In the genomic region with DNA sequence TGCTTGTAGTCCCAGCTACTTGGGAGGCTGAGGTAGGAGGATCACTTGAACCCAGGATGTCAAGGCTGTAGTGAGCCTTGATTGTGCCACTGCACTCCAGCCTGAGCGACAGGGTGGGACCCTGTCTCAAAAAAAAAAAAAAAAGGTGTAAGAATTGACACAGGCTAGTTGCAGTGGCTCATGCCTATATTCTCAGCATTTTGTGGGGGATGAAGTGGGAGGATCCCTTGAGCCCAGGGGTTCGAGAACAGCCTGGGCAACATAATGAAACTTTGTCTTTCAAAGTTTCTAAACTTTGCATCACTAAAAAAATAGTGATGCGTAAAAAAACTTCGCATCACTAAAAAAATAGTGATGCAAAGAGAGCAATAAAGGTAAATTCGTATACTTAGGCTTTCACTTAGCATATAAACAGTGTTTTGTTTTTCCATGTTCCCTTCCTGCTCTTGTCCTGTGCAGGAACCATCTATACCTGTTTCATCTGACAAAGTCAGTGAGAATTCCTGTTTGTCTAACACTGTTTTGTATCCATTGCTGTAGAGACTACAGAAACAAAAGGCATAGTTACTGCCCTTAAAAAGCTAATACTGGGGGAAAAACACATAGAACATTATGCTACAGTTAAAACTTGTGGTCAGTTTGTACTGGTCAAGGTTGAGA, we compare ENCODE assay signal across 16 cellular contexts. TPM values are rescaled to one million over a fixed set of nuclear protein-coding genes. Genes with fewer than 3 reads are reported as not detected.
DNase-seq lines count a peak whose midpoint lies in the region; ATAC-seq, FAIRE-seq and TF ChIP-seq lines count a peak whose summit lies in the region.
"Had no signal": no experiment of that assay in that cellular context is flagged by ENCODE, and none has a peak within 500 bp of the region (broad histone marks: within the 10 kb centered on the region; RNA-seq: fewer than 3 reads in every experiment).

No MANE protein-coding gene starts in this region.

- no peak overlapping the region; the same call in 1 of the 2 replicates for H2AK5ac ChIP-seq in H1 (ENCODE audit: low read depth, low read length)

- no peak overlapping the region for H2BK20ac ChIP-seq in H1 (ENCODE audit: low read length)

- POLR2A ChIA-PET in T-cell (lab: Charles Lee) (no interaction called here), H1 (lab: Charles Lee; ENCODE audit: partially characterized antibody) (interaction anchor here (0.9 to 8.1 kb wide), 3 partner anchors 9 to 48 kb away, joined by 3 to 43 read pairs (median 3); partner anchors contain the start of gene CTCF)

- H3K9me2 ChIP-seq in GM23338 (ENCODE audit: insufficient read depth): no peaks in the 10 kb centered on the region

- no peak for TF ChIP-seq EP300 in H1 (IDR thresholded peaks at IDR 0.05; ENCODE audit: borderline replicate concordance in 1 of 2, low read depth in 2 of 2, low read length in 2 of 2)

- no peak for TF ChIP-seq RAD21 in H1 (IDR thresholded peaks at IDR 0.05 in 1 of 2, conservative IDR thresholded peaks at IDR 0.05 in 1 of 2; ENCODE audit: low read depth in 2 of 2, low read length in 2 of 2)

- H4K8ac ChIP-seq in H1 (ENCODE audit: extremely low read depth, insufficient read depth, low read length): no peak overlapping the region

- no peak overlapping the region for H3K23ac ChIP-seq in H1 (ENCODE audit: insufficient read length)

- H3K27ac Mint-ChIP-seq in GM23338: peak overlapping the region; percentile 84
- peak overlapping the region; percentile 41 to 50 for H3K27ac Mint-ChIP-seq in T-cell
- peak overlapping the region; percentile 97 for H3K27ac Mint-ChIP-seq in nephron progenitor cell
- H3K27ac Mint-ChIP-seq: activated naive CD4-positive, alpha-beta T cell treated with anti-CD3 and anti-CD28 coated beads, Interleukin-2, amount 10 ng/mL, durations not matched to agents 7 days and 5 days had no signal

- no peak for TF ChIP-seq CTCF in GM23338 (conservative IDR thresholded peaks at IDR 0.05; ENCODE audit: low read depth in 2 of 2)
- no peak for TF ChIP-seq CTCF in H1 (IDR thresholded peaks at IDR 0.05; ENCODE audit: control extremely low read depth in 1 of 3, insufficient read depth in 1 of 3, low read depth in 1 of 3, low read length in 3 of 3)
- no peak for TF ChIP-seq CTCF in nephron progenitor cell (IDR thresholded peaks at IDR 0.05)
- no peak for TF ChIP-seq CTCF in heart right ventricle (IDR thresholded peaks at IDR 0.05)

- peaks cover 5% of the 10 kb centered on the region for H3K27me3 Mint-ChIP-seq in GM23338 (ENCODE audit: insufficient read depth, low read depth, poor library complexity)
- H3K27me3 Mint-ChIP-seq in T-cell: no peaks in the 10 kb centered on the region
- no peaks in the 10 kb centered on the region for H3K27me3 Mint-ChIP-seq in nephron progenitor cell (ENCODE audit: low read depth, poor library complexity)
- H3K27me3 Mint-ChIP-seq: activated naive CD4-positive, alpha-beta T cell treated with anti-CD3 and anti-CD28 coated beads, Interleukin-2, amount 10 ng/mL, durations not matched to agents 7 days and 5 days had no signal

- H3K9ac ChIP-seq in H1 (replicated peaks in 1 of 4; ENCODE audit: extremely low read depth in 1 of 4, low read depth in 3 of 4, low read length in 3 of 4): no peak overlapping the region
- H3K9ac ChIP-seq: BLaER1 treated with 17β-estradiol and CSF1 and Interleukin-3, amounts not matched to agents 10 nM and 100 nM had no signal

- no peaks in the 10 kb centered on the region for H3K27me3 ChIP-seq in GM23338 (ENCODE audit: insufficient read depth)
- H3K27me3 ChIP-seq in H1 (replicated peaks in 1 of 4; ENCODE audit: control insufficient read depth in 3 of 4, extremely low read depth in 1 of 4, insufficient read depth in 3 of 4, low read length in 3 of 4): no peaks in the 10 kb centered on the region
- H3K27me3 ChIP-seq in heart right ventricle: no peaks in the 10 kb centered on the region
- H3K27me3 ChIP-seq: BLaER1 treated with 17β-estradiol and CSF1 and Interleukin-3, amounts not matched to agents 10 nM and 100 nM; sigmoid colon; transverse colon had no signal

- no peak overlapping the region for H3K56ac ChIP-seq in H1 (replicated peaks; ENCODE audit: insufficient read length, low read depth, low read length)

- peaks cover 51% of the 10 kb centered on the region for H3K4me1 Mint-ChIP-seq in GM23338
- peaks cover 44 to 48% (median 45%) of the 10 kb centered on the region in 3 donors for H3K4me1 Mint-ChIP-seq in T-cell
- H3K4me1 Mint-ChIP-seq in nephron progenitor cell: peaks cover 33% of the 10 kb centered on the region

- no peaks in the 10 kb centered on the region for H3K23me2 ChIP-seq in H1 (ENCODE audit: low read depth, low read length)

- WGBS in H1 (ENCODE audit: extremely low coverage in 1 of 2, insufficient coverage in 1 of 2, insufficient read length in 1 of 2, insufficient replicate concordance in 2 of 2, low coverage in 1 of 2, low lambda C conversion rate in 2 of 2, missing lambda C conversion rate in 1 of 2), 2 experiments: 35% methylated on average over 5 of the region's 5 CpGs; no CpG with 5 or more reads in 1 of the 2 experiments
- 84 to 92% methylated on average over 5 of the region's 5 CpGs for WGBS in heart right ventricle, 2 donors

- FAIRE-seq in H1 (lab: Jason Lieb, UNC): peak; percentile 52

- no peak overlapping the region for H3K14ac ChIP-seq in H1 (ENCODE audit: insufficient read length)

- ATAC-seq in GM23338: peak; percentile 59
- ATAC-seq in T-cell (replicated peaks in 1 of 4): no peak
- ATAC-seq in GM19467 (IDR thresholded peaks at IDR 0.05; ENCODE audit: unreplicated experiment): no peak
- ATAC-seq in heart right ventricle: no peak

- intact Hi-C loops in heart right ventricle (cut with DNase I): no loop called here

- H3K4me2 ChIP-seq in GM23338: peak overlapping the region; percentile 70
- peak overlapping the region; percentile 58 to 65 for H3K4me2 ChIP-seq in H1 (ENCODE audit: insufficient read depth in 1 of 2, low read depth in 2 of 2, low read length in 2 of 2)
- H3K4me2 ChIP-seq: BLaER1 treated with 17β-estradiol and CSF1 and Interleukin-3, amounts not matched to agents 10 nM and 100 nM had no signal

- CTCF ChIA-PET in T-cell (lab: Charles Lee) (interaction anchor here in 1 of 2 donors (0.6 to 1.0 kb wide), 3 partner anchors 10 to 213 kb away, joined by 3 read pairs; no protein-coding TSS in a partner anchor), H1 (lab: Charles Lee; ENCODE audit: partially characterized antibody) (interaction anchor here (0.6 to 3.5 kb wide), 6 partner anchors 19 to 491 kb away, joined by 3 to 20 read pairs (median 4); no protein-coding TSS in a partner anchor)

- peak overlapping the region; percentile 67; the same call in 1 of the 2 replicates for H2BK5ac ChIP-seq in H1 (ENCODE audit: low read depth, low read length)

- H3K36me3 Mint-ChIP-seq in GM23338 (ENCODE audit: low read depth) (peaks cover 16% of the 10 kb centered on the region; the same call in 2 of the 3 replicates), T-cell (peaks cover 11% of the 10 kb centered on the region), nephron progenitor cell (ENCODE audit: low read depth) (peaks cover 17% of the 10 kb centered on the region)

- H3K4me1 ChIP-seq in GM23338 (ENCODE audit: insufficient read depth) (peaks cover 67% of the 10 kb centered on the region), H1 (replicated peaks in 1 of 4; ENCODE audit: control insufficient read depth in 3 of 4, insufficient read depth in 4 of 4, low read length in 3 of 4) (peaks cover 0 to 30% (median 12%) of the 10 kb centered on the region in 4 experiments; a peak in 6 of 7 replicates), heart right ventricle (peaks cover 0 to 24% (median 10%) of the 10 kb centered on the region in 9 donors)
- H3K4me1 ChIP-seq: BLaER1 treated with 17β-estradiol and CSF1 and Interleukin-3, amounts not matched to agents 10 nM and 100 nM; transverse colon had no signal

- peak overlapping the region; percentile 63 for H4K5ac ChIP-seq in H1 (ENCODE audit: insufficient read length, low read depth, low read length)

- H3K4me3 Mint-ChIP-seq in GM23338 (peak overlapping the region; percentile 59), T-cell (no peak overlapping the region), nephron progenitor cell (no peak overlapping the region)
- H3K4me3 Mint-ChIP-seq: activated naive CD4-positive, alpha-beta T cell treated with anti-CD3 and anti-CD28 coated beads, Interleukin-2, amount 10 ng/mL, durations not matched to agents 7 days and 5 days had no signal

- no peak overlapping the region for H3K4ac ChIP-seq in H1 (replicated peaks; ENCODE audit: insufficient read length, low read depth, low read length)

- no peak for TF ChIP-seq POLR2A in H1 (IDR thresholded peaks at IDR 0.05; ENCODE audit: control extremely low read depth in 1 of 2, low read depth in 2 of 2, low read length in 2 of 2)

- no peak overlapping the region for H2BK15ac ChIP-seq in H1 (ENCODE audit: low read length)

- H3K9me3 Mint-ChIP-seq in GM23338: no peaks in the 10 kb centered on the region
- H3K9me3 Mint-ChIP-seq in T-cell: no peaks in the 10 kb centered on the region
- H3K9me3 Mint-ChIP-seq in nephron progenitor cell: no peaks in the 10 kb centered on the region
- H3K9me3 Mint-ChIP-seq: activated naive CD4-positive, alpha-beta T cell treated with anti-CD3 and anti-CD28 coated beads, Interleukin-2, amount 10 ng/mL, durations not matched to agents 7 days and 5 days had no signal

- H3K79me2 ChIP-seq in GM23338 (replicated peaks; ENCODE audit: insufficient read depth): peaks cover 62% of the 10 kb centered on the region
- H3K79me2 ChIP-seq in H1 (ENCODE audit: control insufficient read depth in 1 of 2, insufficient read depth in 2 of 2, low read length in 2 of 2): peaks cover 3 to 62% of the 10 kb centered on the region in 2 experiments; a peak in 3 of 4 replicates

- 0 out of 2 replicates have a peak overlapping the region, but pooled peaks have one; percentile 3 for H2BK12ac ChIP-seq in H1 (ENCODE audit: low read depth, low read length)

- peak overlapping the region; percentile 65; the same call in 1 of the 2 replicates for H3K18ac ChIP-seq in H1 (ENCODE audit: extremely low read depth, low read length)

- H3K9me3 ChIP-seq in H1 (ENCODE audit: insufficient read depth in 2 of 2, low read depth in 1 of 2, low read length in 1 of 2) (no peaks in the 10 kb centered on the region), heart right ventricle (no peaks in the 10 kb centered on the region)
- H3K9me3 ChIP-seq: BLaER1 treated with 17β-estradiol and CSF1 and Interleukin-3, amounts not matched to agents 10 nM and 100 nM; sigmoid colon; transverse colon had no signal

- no peaks in the 10 kb centered on the region for H4K20me1 ChIP-seq in GM23338 (replicated peaks; ENCODE audit: insufficient read depth)
- H4K20me1 ChIP-seq in H1 (replicated peaks in 1 of 2; ENCODE audit: control insufficient read depth in 1 of 2, insufficient read depth in 2 of 2, low read length in 2 of 2): no peaks in the 10 kb centered on the region

- H4K91ac ChIP-seq in H1 (replicated peaks; ENCODE audit: insufficient read length, low read length): no peak overlapping the region

- H3K27ac ChIP-seq in GM23338 (ENCODE audit: low read depth) (peak overlapping the region; percentile 91), H1 (ENCODE audit: low read depth, low read length) (peak overlapping the region; percentile 23; the same call in 1 of the 2 replicates), heart right ventricle (no peak overlapping the region)
- H3K27ac ChIP-seq: BLaER1 treated with 17β-estradiol and CSF1 and Interleukin-3, amounts not matched to agents 10 nM and 100 nM; transverse colon had no signal

- peak; percentile 25 for DNase-seq in GM23338 (ENCODE audit: low spot score)
- no peak for DNase-seq in T-cell
- DNase-seq in H1 (ENCODE audit: low read depth in 1 of 2, low spot score in 2 of 2): no peak
- no peak for DNase-seq in nephron progenitor cell
- DNase-seq in mesenteric fat pad (ENCODE audit: low spot score): no peak
- no peak for DNase-seq in CD1c-positive myeloid dendritic cell (ENCODE audit: extremely low spot score)
- no peak for DNase-seq in heart right ventricle
- DNase-seq: activated naive CD4-positive, alpha-beta T cell treated with anti-CD3 and anti-CD28 coated beads, Interleukin-2, amount 10 ng/mL, durations not matched to agents 7 days and 5 days; NCI-H1694; NCI-H510A; OCI-M1; sigmoid colon; stimulated activated CD4-positive, alpha-beta T cell treated with anti-CD3 and anti-CD28 coated beads, Interleukin-4, amount 100 ng/mL, for 24 hours; transverse colon had no signal

- no peak overlapping the region for H2AFZ ChIP-seq in GM23338
- no peak overlapping the region for H2AFZ ChIP-seq in H1 (ENCODE audit: low read length)

- H3K79me1 ChIP-seq in H1 (ENCODE audit: low read depth, low read length): peaks cover 2% of the 10 kb centered on the region; the same call in 1 of the 2 replicates

- H3K36me3 ChIP-seq in GM23338 (ENCODE audit: insufficient read depth) (no peaks in the 10 kb centered on the region), H1 (ENCODE audit: control insufficient read depth in 2 of 4, insufficient read depth in 4 of 4, low read length in 3 of 4) (peaks cover 0 to 7% (median 0%) of the 10 kb centered on the region in 4 experiments; a peak in 1 of 8 replicates), heart right ventricle (peaks cover 0 to 21% (median 0%) of the 10 kb centered on the region in 9 donors)

- no peak overlapping the region for H2BK120ac ChIP-seq in H1 (replicated peaks; ENCODE audit: low read depth, low read length)

- H3F3A ChIP-seq in GM23338 (replicated peaks; ENCODE audit: low read depth): peaks cover 15% of the 10 kb centered on the region

- H3K4me3 ChIP-seq in GM23338 (peak overlapping the region; percentile 48; the same call in 1 of the 2 replicates), H1 (ENCODE audit: extremely low read depth in 1 of 4, insufficient read depth in 2 of 4, low read depth in 3 of 4, low read length in 4 of 4) (peak overlapping the region in 1 of 4 experiments; percentile 48; a peak in 1 of 8 replicates), heart right ventricle (no peak overlapping the region)
- H3K4me3 ChIP-seq: BLaER1 treated with 17β-estradiol and CSF1 and Interleukin-3, amounts not matched to agents 10 nM and 100 nM; sigmoid colon; transverse colon had no signal

RNA-seq across cellular contexts. Expression of gene CTCF, which starts 32.1 kb away (rescaled TPM):
- total RNA-seq in GM23338 (2014; rRNA removed; shearing (Covaris generic)): 64.5 and 81.0 TPM in 2 replicates
- polyA plus RNA-seq in GM23338 (2016; fragmentation: Nextera tagmentation; extraction: Ambion mirVana): 67.7 and 72.3 TPM in 2 replicates
- 10 to 100 TPM; 55.3 to 69.0 (median 64.0) TPM for total RNA-seq in T-cell
- 66.0 and 67.5 TPM in 2 replicates for total RNA-seq in H1 (2021; fragmentation: NEBNext Ultra II Directional; extraction: Animal tissue kit (Norgen Biotek cat#: 25700))
- polyA plus RNA-seq in H1 (2011; rRNA removed): 24.2 and 32.4 TPM in 2 replicates
- polyA plus RNA-seq in H1 (2011; cell fraction: cytosol; rRNA removed): 37.2 TPM
- 29.2 TPM for polyA plus RNA-seq in H1 (2011; cell fraction: nucleus; rRNA removed)
- polyA plus RNA-seq in H1 (2012, experiment 1 of 2): 43.4 to 53.6 TPM (median 48.6 TPM) in 4 replicates
- 8.4 TPM for polyA plus RNA-seq in H1 (2012, experiment 2 of 2)
- polyA plus RNA-seq in H1 (2013, experiment 1 of 2): 36.9 TPM
- polyA plus RNA-seq in H1 (2013, experiment 2 of 2): 34.8 TPM
- polyA minus RNA-seq in H1 (2011; rRNA and poly(A)+ RNA removed): 68.3 and 71.1 TPM in 2 replicates
- polyA minus RNA-seq in H1 (2011; cell fraction: cytosol; rRNA and poly(A)+ RNA removed): 32.3 TPM
- 38.8 TPM for polyA minus RNA-seq in H1 (2011; cell fraction: nucleus; rRNA and poly(A)+ RNA removed)
- total RNA-seq in mesenteric fat pad: 26.2 TPM
- total RNA-seq in heart right ventricle: 10 to 100 TPM; 20.5 to 31.0 (median 24.8) TPM
- 10 to 100 TPM; 11.9 to 20.7 TPM for polyA plus RNA-seq in heart right ventricle

RNA-seq across cellular contexts. Expression of gene CARMIL2, which starts 50.6 kb away (rescaled TPM):
- total RNA-seq in GM23338 (2014; rRNA removed; shearing (Covaris generic)): 14.0 and 17.4 TPM in 2 replicates
- polyA plus RNA-seq in GM23338 (2016; fragmentation: Nextera tagmentation; extraction: Ambion mirVana) (17.4 and 23.4 TPM in 2 replicates), H1 (2011; rRNA removed) (15.7 and 29.8 TPM in 2 replicates), heart right ventricle (1 to 10 TPM in 1 of 2 donors, under 1 TPM in 1; 0.16 to 1.2 TPM)
- total RNA-seq in T-cell (100 to 1,000 TPM; 150 to 271 (median 243) TPM), mesenteric fat pad (0.96 TPM), heart right ventricle (1 to 10 TPM in 3 of 10 donors, under 1 TPM in 6, not detected in 1; 0.27 to 2.7 (median 0.60) TPM)
- 34.5 and 36.7 TPM in 2 replicates for total RNA-seq in H1 (2021; fragmentation: NEBNext Ultra II Directional; extraction: Animal tissue kit (Norgen Biotek cat#: 25700))
- 16.3 TPM for polyA plus RNA-seq in H1 (2011; cell fraction: cytosol; rRNA removed)
- polyA plus RNA-seq in H1 (2011; cell fraction: nucleus; rRNA removed): 110 TPM
- polyA plus RNA-seq in H1 (2012, experiment 1 of 2): 15.1 to 29.6 TPM (median 24.7 TPM) in 4 replicates
- polyA plus RNA-seq in H1 (2012, experiment 2 of 2): 20.2 TPM
- 26.1 TPM for polyA plus RNA-seq in H1 (2013, experiment 1 of 2)
- 23.1 TPM for polyA plus RNA-seq in H1 (2013, experiment 2 of 2)
- 10.4 and 13.2 TPM in 2 replicates for polyA minus RNA-seq in H1 (2011; rRNA and poly(A)+ RNA removed)
- 17.1 TPM for polyA minus RNA-seq in H1 (2011; cell fraction: cytosol; rRNA and poly(A)+ RNA removed)
- polyA minus RNA-seq in H1 (2011; cell fraction: nucleus; rRNA and poly(A)+ RNA removed): 35.2 TPM

Comparison
In these comparisons a context has a peak if more than half of its experiments do, and no peak if none do; other contexts are left out.
1. H3K27ac ChIP-seq: peak in GM23338 (single experiment) and H1 (single experiment); none in heart right ventricle (0 of 10).
2. H3K27ac Mint-ChIP-seq: peak in every context shown above with its lines; median percentile 97 in nephron progenitor cell; 84 in GM23338; 46 in T-cell.